21 cellular contexts compared by ENCODE assay signal in genomic region chr19:47716270-47716937, GRCh38. TPM values are rescaled to one million over a fixed set of nuclear protein-coding genes. Genes with fewer than 3 reads are reported as not detected.
A peak's percentile ranks its signal among the peaks of the same experiment; 100 is the strongest.
DNase-seq lines count a peak whose midpoint lies in the region; ATAC-seq, FAIRE-seq and TF ChIP-seq lines count a peak whose summit lies in the region.
"Had no signal": no experiment of that assay in that cellular context is flagged by ENCODE, and none has a peak within 500 bp of the region (broad histone marks: within the 10 kb centered on the region; RNA-seq: fewer than 3 reads in every experiment).

No MANE protein-coding gene starts in this region.

- H3K27ac ChIP-seq in mammary epithelial cell (ENCODE audit: insufficient read depth, low read depth, low read length) (no peak overlapping the region), K562 (ENCODE audit: extremely low read depth, low read depth, low read length) (no peak overlapping the region), upper lobe of left lung (peak overlapping the region in 3 of 4 donors; percentile 61 to 89 (median 76))
- H3K27ac ChIP-seq: SJCRH30 had no signal

- no peak for TF ChIP-seq EP300 in K562 (IDR thresholded peaks at IDR 0.05; ENCODE audit: low read length)
- TF ChIP-seq EP300 in upper lobe of left lung (IDR thresholded peaks at IDR 0.05): no peak

- H3K4me3 ChIP-seq in mammary epithelial cell (replicated peaks in 1 of 3; ENCODE audit: insufficient read depth in 1 of 3, low read depth in 2 of 3, low read length in 3 of 3): no peak overlapping the region
- no peak overlapping the region for H3K4me3 ChIP-seq in K562
- H3K4me3 ChIP-seq in upper lobe of left lung: peak overlapping the region in 2 of 4 donors; percentile 4 to 28
- H3K4me3 ChIP-seq: mucosa of descending colon, SJCRH30, skin epidermis had no signal

- no peak for TF ChIP-seq CTCF in MCF 10A (IDR thresholded peaks at IDR 0.05; ENCODE audit: unreplicated experiment)
- no peak for TF ChIP-seq CTCF in mammary epithelial cell (conservative IDR thresholded peaks at IDR 0.05 in 1 of 2, IDR thresholded peaks at IDR 0.05 in 1 of 2; ENCODE audit: extremely low read depth in 1 of 2, insufficient read depth in 1 of 2, low read depth in 1 of 2, low read length in 2 of 2)
- TF ChIP-seq CTCF in K562 (IDR thresholded peaks at IDR 0.05 in 2 of 3, conservative IDR thresholded peaks at IDR 0.05 in 1 of 3; ENCODE audit: insufficient read depth in 2 of 3, low read depth in 1 of 3, low read length in 3 of 3): no peak
- TF ChIP-seq CTCF in nephron (IDR thresholded peaks at IDR 0.05; ENCODE audit: unreplicated experiment in 3 of 3): no peak
- TF ChIP-seq CTCF in upper lobe of left lung (IDR thresholded peaks at IDR 0.05): no peak

- FAIRE-seq in K562 (lab: Jason Lieb, UNC): no peak

- peaks cover 48% of the 10 kb centered on the region for H3K4me1 Mint-ChIP-seq in MCF 10A (ENCODE audit: insufficient read depth, unreplicated experiment)
- H3K4me1 Mint-ChIP-seq in nephron: peaks cover 58% of the 10 kb centered on the region

- no peak overlapping the region for H3K9ac ChIP-seq in mammary epithelial cell (ENCODE audit: insufficient read depth, low read length)
- H3K9ac ChIP-seq in K562 (ENCODE audit: insufficient read depth in 1 of 2, low read depth in 2 of 2, low read length in 2 of 2): peak overlapping the region in 1 of 2 experiments; percentile 55; a peak in 1 of 4 replicates

- TF ChIP-seq POLR2A in K562 (conservative IDR thresholded peaks at IDR 0.05): no peak
- no peak for TF ChIP-seq POLR2A in upper lobe of left lung (IDR thresholded peaks at IDR 0.05)

- H3K4me2 ChIP-seq in mammary epithelial cell (ENCODE audit: insufficient read depth, low read depth, low read length): no peak overlapping the region
- H3K4me2 ChIP-seq in K562 (ENCODE audit: insufficient read depth, low read length): no peak overlapping the region

- H3K9me3 Mint-ChIP-seq in MCF 10A (ENCODE audit: unreplicated experiment): no peaks in the 10 kb centered on the region
- H3K9me3 Mint-ChIP-seq in nephron: peaks cover 11% of the 10 kb centered on the region
- H3K9me3 Mint-ChIP-seq: activated T-helper 2 cell treated with anti-CD3 and anti-CD28 coated beads, Interferon-gamma antibody, Interleukin-2, Interleukin-4, amounts not matched to agents 10 μg/mL and 5 μg/mL and 100 μg/mL, durations not matched to agents 14 hours and 24 hours and 36 hours had no signal

- ATAC-seq in K562 (no peak), upper lobe of left lung (ENCODE audit: low FRiP score in 2 of 2) (no peak), HG02970 (IDR thresholded peaks at IDR 0.05; ENCODE audit: low FRiP score, unreplicated experiment) (no peak)
- ATAC-seq: activated CD4-positive, CD25-positive, alpha-beta regulatory T cell treated with anti-CD3 and anti-CD28 coated beads, Interleukin-2, amount 50 U/mL, for 24 hours; mucosa of descending colon had no signal

- no peak for TF ChIP-seq RAD21 in K562 (CRISPR knock-in tag; conservative IDR thresholded peaks at IDR 0.05 in 1 of 2, IDR thresholded peaks at IDR 0.05 in 1 of 2)

- H3K27me3 Mint-ChIP-seq in MCF 10A (ENCODE audit: insufficient read depth, unreplicated experiment): no peaks in the 10 kb centered on the region
- peaks cover 26% of the 10 kb centered on the region for H3K27me3 Mint-ChIP-seq in nephron (ENCODE audit: low read depth)

- H4K20me1 ChIP-seq in mammary epithelial cell (ENCODE audit: insufficient read depth, low read length) (no peaks in the 10 kb centered on the region), K562 (replicated peaks; ENCODE audit: control insufficient read depth, insufficient read depth, low read length) (no peaks in the 10 kb centered on the region)

- H2AFZ ChIP-seq in mammary epithelial cell (ENCODE audit: low read depth, low read length): no peak overlapping the region
- H2AFZ ChIP-seq in K562 (ENCODE audit: low read depth, low read length): no peak overlapping the region

- H3K36me3 ChIP-seq in mammary epithelial cell (ENCODE audit: insufficient read depth, low read length) (peaks cover 8% of the 10 kb centered on the region), K562 (ENCODE audit: control insufficient read depth, insufficient read depth, low read length) (peaks cover 20% of the 10 kb centered on the region; the same call in 2 of the 3 replicates), upper lobe of left lung (peaks cover 0 to 30% (median 12%) of the 10 kb centered on the region in 4 donors)
- H3K36me3 ChIP-seq: SJCRH30 had no signal

- H3K36me3 Mint-ChIP-seq in MCF 10A (ENCODE audit: insufficient read depth, unreplicated experiment): peaks cover 66% of the 10 kb centered on the region
- H3K36me3 Mint-ChIP-seq in nephron (ENCODE audit: low read depth): peaks cover 20% of the 10 kb centered on the region

- POLR2A ChIA-PET in MCF 10A (lab: Yijun Ruan, JAX) (interaction anchor here (3.3 to 13.6 kb wide), 4 partner anchors 8 to 29 kb away, joined by 29 to 259 read pairs (median 47); partner anchors contain the start of gene NOP53), K562 (lab: Yijun Ruan, JAX) (interaction anchor here (0.6 to 1.1 kb wide), 3 partner anchors 13 to 288 kb away, joined by 3 read pairs; no protein-coding TSS in a partner anchor)

- no peak for DNase-seq in MCF 10A (ENCODE audit: unreplicated experiment)
- DNase-seq in mammary epithelial cell: no peak
- DNase-seq in K562 (ENCODE audit: extremely low read depth in 1 of 4, low spot score in 3 of 4): no peak
- peak in 1 of 2 donors; percentile 79 for DNase-seq in upper lobe of left lung
- no peak for DNase-seq in medulla oblongata (ENCODE audit: extremely low spot score)
- no peak for DNase-seq in NCI-H146 (lab: John Stamatoyannopoulos, UW)
- DNase-seq: DMS53; effector memory CD4-positive, alpha-beta T cell; Karpas-422; kidney glomerular epithelial cell; NCI-H1436 treated with DMSO at 0.1 percent for 48 hours; NCI-H446; occipital lobe; SJCRH30; stimulated activated CD4-positive, alpha-beta T cell treated with anti-CD3 and anti-CD28 coated beads, Interleukin-4, amount 100 ng/mL, for 4 hours had no signal

- H3K4me3 Mint-ChIP-seq in MCF 10A (ENCODE audit: unreplicated experiment): peak overlapping the region; percentile 5
- peak overlapping the region in 2 of 3 experiments; percentile 70 to 71 for H3K4me3 Mint-ChIP-seq in nephron

- in situ Hi-C loops in mammary epithelial cell (cut with MboI; ENCODE audit: low sequenced_read_pairs in 2 of 2): no loop called here
- in situ Hi-C loops in K562 (cut with MboI): no loop called here

- H3K27ac Mint-ChIP-seq in MCF 10A (ENCODE audit: low read depth, unreplicated experiment): no peak overlapping the region
- H3K27ac Mint-ChIP-seq in nephron: peak overlapping the region in 2 of 3 experiments; percentile 67 to 75
- H3K27ac Mint-ChIP-seq: activated T-helper 2 cell treated with anti-CD3 and anti-CD28 coated beads, Interferon-gamma antibody, Interleukin-2, Interleukin-4, amounts not matched to agents 10 μg/mL and 5 μg/mL and 100 μg/mL, durations not matched to agents 14 hours and 24 hours and 36 hours had no signal

- no peaks in the 10 kb centered on the region for H3K27me3 ChIP-seq in mammary epithelial cell (ENCODE audit: insufficient read depth, low read length)
- H3K27me3 ChIP-seq in K562 (ENCODE audit: control insufficient read depth in 2 of 2, insufficient read depth in 2 of 2, low read length in 2 of 2): no peaks in the 10 kb centered on the region
- no peaks in the 10 kb centered on the region for H3K27me3 ChIP-seq in upper lobe of left lung
- H3K27me3 ChIP-seq: SJCRH30 had no signal

- BruUV-seq in MCF 10A (replicated peaks; lab: Mats Ljungman, UMichigan): no TSS peak
- BruUV-seq in mammary epithelial cell (replicated peaks; lab: Mats Ljungman, UMichigan): no TSS peak
- no TSS peak for BruUV-seq in K562 (replicated peaks; lab: Mats Ljungman, UMichigan)

- CTCF ChIA-PET in MCF 10A (lab: Yijun Ruan, JAX) (interaction anchor here (0.6 to 1.5 kb wide), 6 partner anchors 17 to 283 kb away, joined by 3 to 6 read pairs (median 3); no protein-coding TSS in a partner anchor), mammary epithelial cell (lab: Charles Lee; ENCODE audit: low non-redundant PET) (no interaction called here), K562 (lab: Yijun Ruan, JAX; ENCODE audit: low intra/inter-chr PET ratio) (no interaction called here)

- intact Hi-C loops in MCF 10A (cut with micrococcal nuclease): no loop called here
- intact Hi-C loops in mammary epithelial cell (cut with micrococcal nuclease): no loop called here
- intact Hi-C loops in K562 (cut with micrococcal nuclease): no loop called here

- H3K4me1 ChIP-seq in mammary epithelial cell (ENCODE audit: insufficient read depth, low read length): peaks cover 34% of the 10 kb centered on the region
- H3K4me1 ChIP-seq in K562 (replicated peaks in 1 of 2; ENCODE audit: control insufficient read depth in 2 of 2, insufficient read depth in 2 of 2, low read length in 2 of 2): peaks cover 13 to 41% of the 10 kb centered on the region in 2 experiments
- peaks cover 50 to 59% (median 54%) of the 10 kb centered on the region in 4 donors for H3K4me1 ChIP-seq in upper lobe of left lung

- 89% methylated on average over 15 of the region's 32 CpGs for WGBS in mammary epithelial cell (ENCODE audit: low coverage, missing lambda C conversion rate)
- WGBS in K562 (ENCODE audit: insufficient coverage, low coverage, missing lambda C conversion rate): 65% methylated on average over 26 of the region's 32 CpGs
- WGBS in upper lobe of left lung, 2 donors: 77 to 82% methylated on average over 14 to 24 of the region's 32 CpGs

- no peaks in the 10 kb centered on the region for H3K9me1 ChIP-seq in K562 (ENCODE audit: control insufficient read depth, insufficient read depth, low read length)

- H3K79me2 ChIP-seq in mammary epithelial cell (ENCODE audit: insufficient read depth, low read length) (peaks cover 74% of the 10 kb centered on the region), K562 (ENCODE audit: control insufficient read depth, insufficient read depth, low read length) (peaks cover 23% of the 10 kb centered on the region)

- H3K9me3 ChIP-seq in mammary epithelial cell (replicated peaks; ENCODE audit: insufficient read depth, low read length) (no peaks in the 10 kb centered on the region), K562 (replicated peaks; ENCODE audit: control insufficient read depth, insufficient read depth, low read depth, low read length) (no peaks in the 10 kb centered on the region), upper lobe of left lung (no peaks in the 10 kb centered on the region)
- H3K9me3 ChIP-seq: mucosa of descending colon had no signal

- dilution Hi-C loops in mammary epithelial cell (cut with HindIII; ENCODE audit: low sequenced_read_pairs): no loop called here

RNA-seq across cellular contexts. Expression of gene EHD2, which starts 3.2 kb away (rescaled TPM):
- total RNA-seq in MCF 10A (2022): 88.8 and 104 TPM in 2 replicates
- total RNA-seq in mammary epithelial cell: 100 to 1,000 TPM; 111 to 178 TPM
- 43.8 TPM for polyA plus RNA-seq in mammary epithelial cell
- polyA minus RNA-seq in mammary epithelial cell: 178 TPM
- total RNA-seq in K562 (2011; cell fraction: chromatin; rRNA removed; ENCODE audit: low replicate concordance): 11.5 and 24.1 TPM in 2 replicates
- total RNA-seq in K562 (2011; cell fraction: nucleolus; rRNA removed): 15.1 and 17.2 TPM in 2 replicates
- 13.1 and 17.8 TPM in 2 replicates for total RNA-seq in K562 (2011; cell fraction: nucleoplasm; rRNA removed)
- 4.3 and 5.9 TPM in 2 replicates for total RNA-seq in K562 (2014; rRNA removed)
- 1.6 and 1.8 TPM in 2 replicates for total RNA-seq in K562 (2014; rRNA removed; fragmentation: Illumina TruSeq; extraction: Trizol)
- 1.8 and 2.3 TPM in 2 replicates for total RNA-seq in K562 (2015; rRNA removed; fragmentation: Illumina TruSeq; extraction: Trizol)
- total RNA-seq in K562 (2021): 26.3 and 32.2 TPM in 2 replicates
- polyA plus RNA-seq in K562 (2011; rRNA removed): 3.0 and 9.6 TPM in 2 replicates
- polyA plus RNA-seq in K562 (2011; cell fraction: cytosol; rRNA removed): 6.5 and 11.7 TPM in 2 replicates
- 5.3 and 11.9 TPM in 2 replicates for polyA plus RNA-seq in K562 (2011; cell fraction: nucleus; rRNA removed)
- polyA plus RNA-seq in K562 (2012): 20.4 and 23.6 TPM in 2 replicates
- 14.7 and 15.3 TPM in 2 replicates for polyA plus RNA-seq in K562 (2014; fragmentation: Illumina TruSeq; extraction: Trizol)
- polyA plus RNA-seq in K562 (2014; fragmentation: Nextera tagmentation; extraction: Ambion mirVana): 1 to 10 TPM; 1.7 to 2.1 TPM
- 7.5 and 9.0 TPM in 2 replicates for polyA plus RNA-seq in K562 (2014; rRNA removed)
- 4.3 and 4.9 TPM in 2 replicates for polyA minus RNA-seq in K562 (2011; rRNA and poly(A)+ RNA removed)
- polyA minus RNA-seq in K562 (2011; cell fraction: cytosol; rRNA and poly(A)+ RNA removed): 31.8 and 37.0 TPM in 2 replicates
- 7.6 and 8.9 TPM in 2 replicates for polyA minus RNA-seq in K562 (2011; cell fraction: nucleus; rRNA and poly(A)+ RNA removed)
- 100 to 1,000 TPM in 4 of 6 donors, 10 to 100 TPM in 2; 80.7 to 426 (median 181) TPM for total RNA-seq in upper lobe of left lung

RNA-seq across cellular contexts. Expression of gene NOP53, which starts 28.9 kb away (rescaled TPM):
- total RNA-seq in MCF 10A (2022) (165 and 211 TPM in 2 replicates), mammary epithelial cell (100 to 1,000 TPM in 1 of 2 donors, 10 to 100 TPM in 1; 87.4 to 106 TPM), K562 (2014; rRNA removed) (254 and 304 TPM in 2 replicates), K562 (2014; rRNA removed; fragmentation: Illumina TruSeq; extraction: Trizol) (97.1 and 111 TPM in 2 replicates), K562 (2015; rRNA removed; fragmentation: Illumina TruSeq; extraction: Trizol) (139 and 145 TPM in 2 replicates), K562 (2021) (207 and 231 TPM in 2 replicates), upper lobe of left lung (100 to 1,000 TPM; 261 to 432 (median 282) TPM)
- polyA plus RNA-seq in mammary epithelial cell (71.7 TPM), K562 (2011; rRNA removed) (146 and 189 TPM in 2 replicates), K562 (2014; fragmentation: Illumina TruSeq; extraction: Trizol) (113 and 268 TPM in 2 replicates), K562 (2014; fragmentation: Nextera tagmentation; extraction: Ambion mirVana) (1 to 10 TPM; 6.5 to 7.0 TPM), K562 (2014; rRNA removed) (257 and 274 TPM in 2 replicates)
- polyA minus RNA-seq in mammary epithelial cell: 43.9 TPM
- total RNA-seq in K562 (2011; cell fraction: chromatin; rRNA removed; ENCODE audit: low replicate concordance): 71.9 and 141 TPM in 2 replicates
- 125 and 129 TPM in 2 replicates for total RNA-seq in K562 (2011; cell fraction: nucleolus; rRNA removed)
- 105 and 135 TPM in 2 replicates for total RNA-seq in K562 (2011; cell fraction: nucleoplasm; rRNA removed)
- polyA plus RNA-seq in K562 (2011; cell fraction: cytosol; rRNA removed): 121 and 183 TPM in 2 replicates
- polyA plus RNA-seq in K562 (2011; cell fraction: nucleus; rRNA removed): 86.3 and 109 TPM in 2 replicates
- 423 and 620 TPM in 2 replicates for polyA plus RNA-seq in K562 (2012)
- 48.0 and 49.6 TPM in 2 replicates for polyA minus RNA-seq in K562 (2011; rRNA and poly(A)+ RNA removed)
- polyA minus RNA-seq in K562 (2011; cell fraction: cytosol; rRNA and poly(A)+ RNA removed): 107 and 130 TPM in 2 replicates
- polyA minus RNA-seq in K562 (2011; cell fraction: nucleus; rRNA and poly(A)+ RNA removed): 35.7 and 49.4 TPM in 2 replicates

Comparison
In these comparisons a context has a peak if more than half of its experiments do, and no peak if none do; other contexts are left out.
1. H3K27ac ChIP-seq: peak in upper lobe of left lung (3 of 4); none in mammary epithelial cell (single experiment) and K562 (single experiment).